In the genomic region with DNA sequence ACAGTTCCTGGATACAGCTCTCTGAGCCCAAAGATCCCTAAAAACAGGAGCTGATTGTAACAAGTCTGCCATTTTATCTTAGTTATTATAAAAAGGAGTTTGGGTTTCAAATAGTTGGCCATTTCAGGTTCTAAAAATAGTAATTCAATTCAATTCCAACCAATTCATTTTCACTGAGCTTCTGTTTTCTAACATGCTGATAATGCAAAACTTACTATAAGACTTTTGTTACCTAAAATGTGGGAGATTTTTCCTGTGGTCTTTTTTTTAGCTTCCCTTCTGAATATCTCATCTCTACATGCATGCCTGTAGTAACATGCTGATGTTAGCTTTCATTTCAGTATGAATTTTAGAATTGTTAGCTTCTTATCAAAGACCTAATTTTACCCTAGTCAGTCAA, we compare ENCODE assay signal across 24 cellular contexts.
"Had no signal": no experiment of that assay in that cellular context is flagged by ENCODE, and none has a peak within 500 bp of the region (broad histone marks: within the 10 kb centered on the region; RNA-seq: fewer than 3 reads in every experiment).

No MANE protein-coding gene starts in this region.

- H3K9me3 Mint-ChIP-seq: activated naive CD4-positive, alpha-beta T cell treated with anti-CD3 and anti-CD28 coated beads, Interleukin-2, amount 10 ng/mL, durations not matched to agents 7 days and 5 days; effector memory CD8-positive, alpha-beta T cell; nephron; stimulated activated memory B cell treated with anti-CD40 and anti-IgM and Interleukin-4, amounts not matched to agents 10 μg/mL and 1 μg/mL and 100 μg/mL, for 72 hours had no signal

- H3K4me3 ChIP-seq: gastrocnemius medialis, left lung, lower lobe of right lung, prostate gland, smooth muscle cell, stomach, tibial artery had no signal

- H3K4me1 ChIP-seq: prostate gland had no signal

- DNase-seq: activated CD4-positive, alpha-beta T cell treated with anti-CD3 and anti-CD28 coated beads for 48 hours; activated CD4-positive, alpha-beta T cell treated with anti-CD3 and anti-CD28 coated beads, Interleukin-2, amount 50 U/mL, for 48 hours; activated CD8-positive, alpha-beta memory T cell treated with anti-CD3 and anti-CD28 coated beads for 24 hours; activated gamma-delta T cell; activated naive CD4-positive, alpha-beta T cell treated with anti-CD3 and anti-CD28 coated beads, Interleukin-2, amount 10 ng/mL, durations not matched to agents 7 days and 5 days; activated T-cell treated with anti-CD3 and anti-CD28 coated beads, Interleukin-2, amount 50 U/mL, for 1 hour; amygdala; caudate nucleus; cortex of kidney; effector memory CD8-positive, alpha-beta T cell; erythroblast; gastrocnemius medialis; glutamatergic neuron; left lung; lower lobe of right lung; stimulated activated CD4-positive, alpha-beta T cell treated with anti-CD3 and anti-CD28 coated beads, Interleukin-1b, Interleukin-23, amount 100 ng/mL, for 48 hours; stimulated activated CD4-positive, alpha-beta T cell treated with anti-CD3 and anti-CD28 coated beads, Interleukin-4, amount 100 ng/mL, for 4 hours; stimulated activated CD8-positive, alpha-beta memory T cell treated with anti-CD3 and anti-CD28 coated beads, Interleukin-4, amount 100 ng/mL, for 48 hours; stomach; tibial artery had no signal

- H3K27ac ChIP-seq: gastrocnemius medialis, left lung, lower lobe of right lung, prostate gland, stomach, tibial artery had no signal

- H3K27me3 ChIP-seq: gastrocnemius medialis, left lung, stomach, tibial artery had no signal

- ATAC-seq: effector memory CD8-positive, alpha-beta T cell; gastrocnemius medialis; stimulated activated memory B cell treated with anti-CD40 and anti-IgM and Interleukin-4, amounts not matched to agents 10 μg/mL and 1 μg/mL and 100 μg/mL, for 72 hours had no signal

- H3K36me3 ChIP-seq: prostate gland had no signal

- H3K9me3 ChIP-seq: gastrocnemius medialis, left lung, lower lobe of right lung, prostate gland, stomach, tibial artery had no signal

- H3K27ac Mint-ChIP-seq: effector memory CD8-positive, alpha-beta T cell; nephron; stimulated activated memory B cell treated with anti-CD40 and anti-IgM and Interleukin-4, amounts not matched to agents 10 μg/mL and 1 μg/mL and 100 μg/mL, for 72 hours had no signal
